ENCODE assay signal across 22 cellular contexts in the genomic region with DNA sequence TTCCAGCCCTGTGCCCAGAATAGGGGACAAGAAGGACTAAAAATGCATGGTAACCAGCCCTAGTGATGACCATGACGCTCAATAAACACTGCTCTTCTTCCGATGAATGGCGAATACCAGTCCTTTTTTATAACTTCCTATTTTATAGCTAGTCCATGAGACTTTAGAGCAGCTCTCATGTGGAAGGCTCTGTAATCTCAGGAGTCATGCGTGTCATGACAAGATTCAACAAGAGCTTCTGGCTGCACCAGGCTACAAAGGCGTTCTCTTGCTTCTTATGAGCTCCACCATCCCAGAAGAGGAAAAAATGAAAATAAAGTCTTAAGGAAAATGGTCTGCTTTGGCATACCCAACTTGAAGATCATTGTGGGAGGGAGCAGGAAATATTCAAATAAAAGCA.
"Had no signal": no experiment of that assay in that cellular context is flagged by ENCODE, and none has a peak within 500 bp of the region (broad histone marks: within the 10 kb centered on the region; RNA-seq: fewer than 3 reads in every experiment).

No MANE protein-coding gene starts in this region.

- H3K27ac ChIP-seq: brain microvascular endothelial cell, lower lobe of right lung, right atrium auricular region, tibial artery had no signal

- ATAC-seq: activated CD8-positive, alpha-beta T cell treated with anti-CD3 and anti-CD28 coated beads for 36 hours; activated T-helper 17 cell treated with anti-CD3 and anti-CD28 coated beads, Interleukin-2, amount 50 U/mL, for 72 hours; lower lobe of right lung; stimulated activated naive CD8-positive, alpha-beta T cell treated with anti-CD3 and anti-CD28 coated beads, Interleukin-15, Interleukin-2, amounts not matched to agents 100 U/mL and 50 U/mL, for 24 hours had no signal

- H3K27ac Mint-ChIP-seq: activated CD8-positive, alpha-beta T cell treated with anti-CD3 and anti-CD28 coated beads for 36 hours; activated naive CD8-positive, alpha-beta T cell treated with anti-CD3 and anti-CD28 coated beads, Interleukin-2, amount 10 ng/mL, durations not matched to agents 7 days and 5 days; activated T-helper 17 cell treated with anti-CD3 and anti-CD28 coated beads, Interleukin-2, amount 50 U/mL, for 72 hours; progenitor cell of endocrine pancreas had no signal

- H3K4me3 ChIP-seq: lower lobe of right lung, right atrium auricular region, tibial artery had no signal

- H3K4me3 Mint-ChIP-seq: activated CD8-positive, alpha-beta T cell treated with anti-CD3 and anti-CD28 coated beads for 36 hours; activated naive CD8-positive, alpha-beta T cell treated with anti-CD3 and anti-CD28 coated beads, Interleukin-2, amount 10 ng/mL, durations not matched to agents 7 days and 5 days; activated T-helper 17 cell treated with anti-CD3 and anti-CD28 coated beads, Interleukin-2, amount 50 U/mL, for 72 hours had no signal

- H3K36me3 Mint-ChIP-seq: activated naive CD8-positive, alpha-beta T cell treated with anti-CD3 and anti-CD28 coated beads, Interleukin-2, amount 10 ng/mL, durations not matched to agents 7 days and 5 days had no signal

- H3K36me3 ChIP-seq: brain microvascular endothelial cell, lower lobe of right lung, right atrium auricular region, tibial artery had no signal

- DNase-seq: activated CD4-positive, alpha-beta T cell treated with anti-CD3 and anti-CD28 coated beads for 48 hours; activated CD4-positive, CD25-positive, alpha-beta regulatory T cell; activated CD8-positive, alpha-beta T cell treated with anti-CD3 and anti-CD28 coated beads for 36 hours; activated naive CD4-positive, alpha-beta T cell treated with Interleukin-2 at 50 U/mL for 16 hours; activated naive CD8-positive, alpha-beta T cell treated with anti-CD3 and anti-CD28 coated beads, Interleukin-2, amount 10 ng/mL, durations not matched to agents 7 days and 5 days; activated T-cell treated with anti-CD3 and anti-CD28 coated beads, Interleukin-2, amount 50 U/mL, for 1 hour; brain microvascular endothelial cell; cerebellar nuclear complex; effector memory CD4-positive, alpha-beta T cell; glutamatergic neuron; hippocampal formation; islet precursor cell; lower lobe of right lung; midbrain; stimulated activated CD4-positive, alpha-beta T cell treated with anti-CD3 and anti-CD28 coated beads, Interleukin-2, amount 100 ng/mL, for 24 hours; stimulated activated naive CD8-positive, alpha-beta T cell treated with anti-CD3 and anti-CD28 coated beads, Interleukin-15, Interleukin-2, amounts not matched to agents 100 U/mL and 50 U/mL, for 24 hours; substantia nigra; T-helper 9 cell; tibial artery had no signal

- H3K9me3 ChIP-seq: lower lobe of right lung, right atrium auricular region, tibial artery had no signal

- H3K9me3 Mint-ChIP-seq: activated CD8-positive, alpha-beta T cell treated with anti-CD3 and anti-CD28 coated beads for 36 hours; activated naive CD8-positive, alpha-beta T cell treated with anti-CD3 and anti-CD28 coated beads, Interleukin-2, amount 10 ng/mL, durations not matched to agents 7 days and 5 days; activated T-helper 17 cell treated with anti-CD3 and anti-CD28 coated beads, Interleukin-2, amount 50 U/mL, for 72 hours had no signal

- H3K27me3 ChIP-seq: brain microvascular endothelial cell, right atrium auricular region, tibial artery had no signal
